In the genomic region with DNA sequence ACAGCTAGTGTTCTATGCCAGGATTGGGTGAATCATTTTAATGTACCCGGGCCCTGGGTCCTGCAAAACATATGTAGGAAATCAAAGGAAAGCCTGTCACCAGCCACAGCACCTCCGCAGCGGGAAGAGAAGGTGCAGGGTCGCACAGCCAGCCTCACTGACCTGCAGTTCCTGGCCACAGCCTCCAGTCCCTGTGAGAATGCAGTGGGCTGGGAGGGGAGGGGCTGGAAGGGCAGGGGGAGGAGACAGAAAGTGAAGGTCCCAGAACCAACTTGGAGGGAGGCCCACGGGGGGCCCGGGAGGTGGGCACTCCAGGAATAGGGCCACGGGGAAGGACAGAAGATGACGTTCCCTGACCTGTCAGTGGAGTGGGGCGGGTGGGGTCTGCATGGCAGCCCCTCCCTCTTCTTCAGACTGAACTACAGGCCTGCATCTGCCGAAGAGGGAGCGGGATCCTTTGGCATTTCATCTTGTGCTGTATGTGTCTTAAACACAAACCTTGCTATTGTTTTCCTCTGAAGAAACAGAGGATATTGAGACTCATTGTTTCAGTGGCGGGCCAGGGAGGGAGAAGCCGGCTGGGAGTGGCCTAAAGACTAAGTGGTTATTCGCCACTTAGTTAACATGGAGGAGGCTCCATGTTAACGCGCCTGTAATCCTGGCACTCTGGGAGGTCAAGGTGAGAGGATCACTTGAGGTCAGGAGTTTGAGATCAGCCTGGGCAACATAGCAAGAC, we compare ENCODE assay signal across 14 cellular contexts.
"Had no signal": no experiment of that assay in that cellular context is flagged by ENCODE, and none has a peak within 500 bp of the region (broad histone marks: within the 10 kb centered on the region; RNA-seq: fewer than 3 reads in every experiment).

No MANE protein-coding gene starts in this region.

- ATAC-seq: activated T-cell treated with anti-CD3 and anti-CD28 coated beads, Interleukin-2, amount 50 U/mL, for 4 hours; stimulated activated naive CD8-positive, alpha-beta T cell treated with anti-CD3 and anti-CD28 coated beads, Interleukin-15, Interleukin-2, amounts not matched to agents 100 U/mL and 50 U/mL, for 24 hours had no signal

- H3K4me1 Mint-ChIP-seq: nephron had no signal

- H3K27ac ChIP-seq: coronary artery, ovary, testis had no signal

- H3K36me3 ChIP-seq: ovary had no signal

- H3K9me3 ChIP-seq: ovary, testis had no signal

- DNase-seq: activated CD4-positive, alpha-beta T cell treated with anti-CD3 and anti-CD28 coated beads, Interleukin-2, amount 50 U/mL, for 4 hours; activated CD4-positive, CD25-positive, alpha-beta regulatory T cell treated with anti-CD3 and anti-CD28 coated beads, Interleukin-2, amount 50 U/mL, for 72 hours; activated gamma-delta T cell; activated T-cell treated with anti-CD3 and anti-CD28 coated beads, Interleukin-2, amount 50 U/mL, for 4 hours; effector memory CD4-positive, alpha-beta T cell; hippocampal formation; ovary; stimulated activated CD4-positive, alpha-beta T cell treated with anti-CD3 and anti-CD28 coated beads, Interleukin-4, amount 100 ng/mL, for 1 hour; stimulated activated CD8-positive, alpha-beta memory T cell treated with anti-CD3 and anti-CD28 coated beads, Interleukin-4, amount 100 ng/mL, for 48 hours; stimulated activated naive CD8-positive, alpha-beta T cell treated with anti-CD3 and anti-CD28 coated beads, Interleukin-15, Interleukin-2, amounts not matched to agents 100 U/mL and 50 U/mL, for 24 hours; testis had no signal

- H3K27ac Mint-ChIP-seq: nephron had no signal

- H3K4me3 ChIP-seq: coronary artery, lung, ovary, testis had no signal

- H3K4me1 ChIP-seq: testis had no signal

- H3K4me3 Mint-ChIP-seq: activated T-cell treated with anti-CD3 and anti-CD28 coated beads, Interleukin-2, amount 50 U/mL, for 4 hours; nephron had no signal

- H3K27me3 ChIP-seq: ovary, testis had no signal
